In the genomic region with DNA sequence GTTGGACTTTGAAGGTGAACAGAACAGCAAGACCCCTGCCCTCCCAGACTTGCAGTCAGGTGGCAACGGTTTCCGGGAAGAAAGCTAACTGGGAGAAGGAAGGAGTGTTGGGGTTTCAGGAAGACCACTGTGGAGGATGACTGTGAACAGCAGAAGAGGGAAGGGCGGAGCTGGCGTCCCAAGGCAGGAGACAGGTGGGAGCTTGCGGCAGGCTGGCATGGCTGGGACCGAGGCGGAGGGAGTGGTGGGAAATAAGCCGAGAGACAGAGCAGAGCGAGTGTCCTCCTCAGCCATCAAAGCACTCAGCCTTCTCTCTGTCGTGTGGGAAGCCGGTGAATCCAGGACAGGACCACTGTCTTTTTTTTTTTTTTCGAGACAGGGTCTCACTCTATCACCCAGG, we compare ENCODE assay signal across 13 cellular contexts.
DNase-seq lines count a peak whose midpoint lies in the region; ATAC-seq lines count a peak whose summit lies in the region.
"Had no signal": no experiment of that assay in that cellular context is flagged by ENCODE, and none has a peak within 500 bp of the region (broad histone marks: within the 10 kb centered on the region; RNA-seq: fewer than 3 reads in every experiment).

No MANE protein-coding gene starts in this region.

- no peaks in the 10 kb centered on the region for H3K27me3 Mint-ChIP-seq in activated naive CD8-positive, alpha-beta T cell treated with anti-CD3 and anti-CD28 coated beads, Interleukin-2, amount 50 U/mL, for 24 hours
- H3K27me3 Mint-ChIP-seq in activated naive CD8-positive, alpha-beta T cell treated with anti-CD3 and anti-CD28 coated beads for 36 hours, result no peaks in the 10 kb centered on the region
- H3K27me3 Mint-ChIP-seq in T-helper 17 cell, result no peaks in the 10 kb centered on the region
- H3K27me3 Mint-ChIP-seq: B cell; CD4-positive, alpha-beta T cell had no signal

- peaks cover 3% of the 10 kb centered on the region for H3K36me3 Mint-ChIP-seq in activated naive CD8-positive, alpha-beta T cell treated with anti-CD3 and anti-CD28 coated beads, Interleukin-2, amount 50 U/mL, for 24 hours (ENCODE audit: low read depth)
- H3K36me3 Mint-ChIP-seq in activated naive CD8-positive, alpha-beta T cell treated with anti-CD3 and anti-CD28 coated beads for 36 hours, result peaks cover 3% of the 10 kb centered on the region
- H3K36me3 Mint-ChIP-seq in T-helper 17 cell (ENCODE audit: low read depth), result no peaks in the 10 kb centered on the region

- peaks cover 6% of the 10 kb centered on the region for H3K4me1 Mint-ChIP-seq in activated naive CD8-positive, alpha-beta T cell treated with anti-CD3 and anti-CD28 coated beads, Interleukin-2, amount 50 U/mL, for 24 hours
- peaks cover 6% of the 10 kb centered on the region for H3K4me1 Mint-ChIP-seq in activated naive CD8-positive, alpha-beta T cell treated with anti-CD3 and anti-CD28 coated beads for 36 hours
- H3K4me1 Mint-ChIP-seq in T-helper 17 cell, result peaks cover 21% of the 10 kb centered on the region
- H3K4me1 Mint-ChIP-seq: B cell had no signal

- peak overlapping the region; percentile 31 for H3K27ac Mint-ChIP-seq in activated naive CD8-positive, alpha-beta T cell treated with anti-CD3 and anti-CD28 coated beads, Interleukin-2, amount 50 U/mL, for 24 hours
- no peak overlapping the region for H3K27ac Mint-ChIP-seq in activated naive CD8-positive, alpha-beta T cell treated with anti-CD3 and anti-CD28 coated beads for 36 hours
- H3K27ac Mint-ChIP-seq in T-helper 17 cell, result peak overlapping the region; percentile 83
- H3K27ac Mint-ChIP-seq: B cell; CD4-positive, alpha-beta T cell had no signal

- no peak for ATAC-seq in activated naive CD8-positive, alpha-beta T cell treated with anti-CD3 and anti-CD28 coated beads, Interleukin-2, amount 50 U/mL, for 24 hours
- ATAC-seq in T-helper 17 cell, result no peak

- H3K4me3 Mint-ChIP-seq in activated naive CD8-positive, alpha-beta T cell treated with anti-CD3 and anti-CD28 coated beads, Interleukin-2, amount 50 U/mL, for 24 hours, result no peak overlapping the region
- no peak overlapping the region for H3K4me3 Mint-ChIP-seq in activated naive CD8-positive, alpha-beta T cell treated with anti-CD3 and anti-CD28 coated beads for 36 hours
- no peak overlapping the region for H3K4me3 Mint-ChIP-seq in T-helper 17 cell
- H3K4me3 Mint-ChIP-seq: B cell; CD4-positive, alpha-beta T cell had no signal

- H3K9me3 ChIP-seq in T-helper 17 cell (ENCODE audit: control insufficient read depth, low read length, poor library complexity, severe bottlenecking), result no peaks in the 10 kb centered on the region

- DNase-seq in activated naive CD8-positive, alpha-beta T cell treated with anti-CD3 and anti-CD28 coated beads, Interleukin-2, amount 50 U/mL, for 24 hours, result no peak
- DNase-seq in activated naive CD8-positive, alpha-beta T cell treated with anti-CD3 and anti-CD28 coated beads for 36 hours, result no peak
- no peak for DNase-seq in T-helper 17 cell
- peak; percentile 65 for DNase-seq in mesenteric fat pad (ENCODE audit: low spot score)
- DNase-seq in NCI-H1105 treated with DMSO at 0.1 percent for 48 hours (lab: John Stamatoyannopoulos, UW), result no peak
- DNase-seq in activated gamma-delta T cell (lab: John Stamatoyannopoulos, UW), result no peak
- no peak for DNase-seq in NCI-H1694 (lab: John Stamatoyannopoulos, UW)
- DNase-seq: C1 segment of cervical spinal cord; Calu3; CD4-positive, alpha-beta T cell; DMS 273 treated with DMSO at 0.1 percent for 48 hours; H7 had no signal

- no peaks in the 10 kb centered on the region for H3K9me3 Mint-ChIP-seq in activated naive CD8-positive, alpha-beta T cell treated with anti-CD3 and anti-CD28 coated beads, Interleukin-2, amount 50 U/mL, for 24 hours
- no peaks in the 10 kb centered on the region for H3K9me3 Mint-ChIP-seq in activated naive CD8-positive, alpha-beta T cell treated with anti-CD3 and anti-CD28 coated beads for 36 hours
- H3K9me3 Mint-ChIP-seq: CD4-positive, alpha-beta T cell had no signal
